8 cellular contexts compared by ENCODE assay signal in the genomic region with DNA sequence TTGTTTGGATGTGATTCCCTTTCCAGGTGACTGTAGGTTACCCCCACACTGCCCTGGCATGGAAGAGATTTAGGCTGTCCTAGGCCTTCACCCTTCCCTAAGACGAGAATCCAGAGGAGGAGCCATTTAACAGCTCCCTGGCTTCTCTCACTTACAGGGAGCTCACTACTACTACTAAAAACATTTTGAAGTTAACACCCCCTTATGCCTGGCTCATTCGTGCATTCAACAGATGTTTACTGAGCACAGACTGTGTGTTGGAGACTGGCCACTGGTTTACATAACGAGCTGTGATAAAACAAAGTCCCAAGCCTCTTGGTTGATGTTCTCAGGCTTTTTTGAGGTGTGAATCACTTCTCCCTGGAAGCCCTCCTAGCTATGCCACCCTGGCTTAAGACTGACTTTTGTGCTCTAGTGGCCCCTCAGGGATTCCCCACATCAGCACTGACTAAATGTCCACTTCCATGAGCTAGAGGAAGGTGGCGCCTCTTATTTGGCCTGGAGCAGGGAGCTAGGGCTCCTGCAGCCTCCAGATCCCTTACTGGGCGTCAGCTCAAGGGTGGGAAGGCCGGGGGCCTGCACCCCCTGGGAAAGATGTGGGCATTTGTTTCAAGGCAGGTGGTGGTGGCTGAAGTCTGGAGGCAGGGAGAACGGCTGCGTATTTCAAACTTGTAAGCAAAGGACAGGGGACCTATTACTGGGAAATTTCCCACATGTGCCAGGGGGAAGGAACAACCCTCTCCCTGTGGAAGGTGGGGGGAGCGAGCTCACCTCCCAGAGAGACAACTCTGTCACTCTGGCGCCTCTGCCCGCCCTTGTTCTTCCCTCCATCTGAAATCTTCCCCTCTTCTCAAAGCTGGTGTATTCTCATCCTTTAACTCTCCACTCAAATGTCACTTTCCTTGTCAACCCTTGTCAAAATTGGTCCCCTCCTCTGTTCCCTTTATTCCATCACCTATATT. TPM values are rescaled to one million over a fixed set of nuclear protein-coding genes. Genes with fewer than 3 reads are reported as not detected.
DNase-seq lines count a peak whose midpoint lies in the region; ATAC-seq and TF ChIP-seq lines count a peak whose summit lies in the region.

No MANE protein-coding gene starts in this region.

- H3K23ac ChIP-seq in IMR-90 (ENCODE audit: low read depth, low read length), result peak overlapping the region; percentile 93

- 62% methylated on average over 4 of the region's 11 CpGs; no CpG with 5 or more reads in 1 of the 2 experiments for WGBS in IMR-90 (ENCODE audit: extremely low coverage in 2 of 2, insufficient read length in 1 of 2), 2 experiments
- 39% methylated on average over 11 of the region's 11 CpGs for whole genome bisulfite sequencing in smooth muscle cell (ENCODE audit: low lambda C conversion rate)

- peaks cover 7 to 58% of the 10 kb centered on the region in 2 experiments; a peak in 3 of 4 replicates for H3K79me1 ChIP-seq in IMR-90 (ENCODE audit: low read depth in 1 of 2, low read length in 2 of 2)

- POLR2A ChIA-PET in CD4-positive, alpha-beta T cell (lab: Charles Lee), result interaction anchor here (1.4 to 18.1 kb wide), 3 partner anchors 8 to 57 kb away, joined by 4 to 968 read pairs (median 110); partner anchors contain the start of genes MALAT1 and NEAT1
- POLR2A ChIA-PET in IMR-90 (lab: Charles Lee; ENCODE audit: unreplicated experiment), result interaction anchor here (0.8 to 7.2 kb wide), 7 partner anchors 8 to 57 kb away, joined by 3 to 494 read pairs (median 13); partner anchors contain the start of genes MALAT1 and NEAT1

- H3K27ac ChIP-seq in CD4-positive, alpha-beta T cell (ENCODE audit: low read depth, low read length), result no peak overlapping the region
- peak overlapping the region; percentile 91 for H3K27ac ChIP-seq in IMR-90 (ENCODE audit: insufficient read depth, low read length)
- peak overlapping the region; percentile 100 for H3K27ac ChIP-seq in smooth muscle cell (ENCODE audit: low read depth)

- peaks cover 63% of the 10 kb centered on the region for H3K79me2 ChIP-seq in smooth muscle cell (ENCODE audit: low read depth)

- intact Hi-C loops in CD4-positive, alpha-beta T cell (cut with DNase I, micrococcal nuclease), result no loop called here
- intact Hi-C loops in IMR-90 (cut with micrococcal nuclease), result no loop called here

- H3K9ac ChIP-seq in IMR-90 (ENCODE audit: low read depth, low read length), result peak overlapping the region; percentile 77
- peak overlapping the region; percentile 55 for H3K9ac ChIP-seq in smooth muscle cell (ENCODE audit: low read depth)

- H3K4me2 ChIP-seq in IMR-90 (ENCODE audit: low read depth, low read length) (peak overlapping the region; percentile 85), smooth muscle cell (peak overlapping the region; percentile 92)

- H3K9me3 Mint-ChIP-seq in CD4-positive, alpha-beta T cell, result no peaks in the 10 kb centered on the region

- DNase-seq in CD4-positive, alpha-beta T cell, result no peak
- DNase-seq in IMR-90, result peak; percentile 95
- peak; percentile 86 for DNase-seq in astrocyte of the hippocampus (ENCODE audit: low read depth, low spot score)
- DNase-seq in iris pigment epithelial cell (ENCODE audit: low read depth), result peak; percentile 89
- no peak for DNase-seq in smooth muscle cell (lab: John Stamatoyannopoulos, UW; ENCODE audit: unreplicated experiment)
- no peak for DNase-seq in T-helper 9 cell

- H3K27me3 ChIP-seq in CD4-positive, alpha-beta T cell (ENCODE audit: control insufficient read depth, insufficient read depth, low read length), result no peaks in the 10 kb centered on the region
- H3K27me3 ChIP-seq in IMR-90 (ENCODE audit: control insufficient read depth, insufficient read depth, low read length) (no peaks in the 10 kb centered on the region), smooth muscle cell (ENCODE audit: low read depth) (no peaks in the 10 kb centered on the region)

- H3K4ac ChIP-seq in IMR-90 (ENCODE audit: low read depth, low read length), result peak overlapping the region; percentile 98

- H2BK120ac ChIP-seq in IMR-90 (ENCODE audit: low read depth, low read length), result peak overlapping the region; percentile 90

- TSS peak; percentile 34 for BruUV-seq in IMR-90 (replicated peaks; lab: Mats Ljungman, UMichigan)

- peak overlapping the region; percentile 74 for H3K56ac ChIP-seq in IMR-90 (ENCODE audit: extremely low read depth, insufficient read depth, low read length)

- H2BK15ac ChIP-seq in IMR-90 (ENCODE audit: low read depth, low read length), result peak overlapping the region; percentile 86

- H4K20me1 ChIP-seq in IMR-90 (ENCODE audit: insufficient read depth, low read length), result no peaks in the 10 kb centered on the region
- H4K20me1 ChIP-seq in smooth muscle cell (ENCODE audit: low read depth), result no peaks in the 10 kb centered on the region

- H2BK5ac ChIP-seq in IMR-90 (ENCODE audit: low read depth, low read length, poor library complexity, severe bottlenecking), result peak overlapping the region; percentile 92

- peak overlapping the region; percentile 65 for H4K5ac ChIP-seq in IMR-90 (ENCODE audit: low read depth, low read length)

- peak overlapping the region; percentile 2 for H3K4me3 ChIP-seq in IMR-90 (ENCODE audit: insufficient read depth, low read depth, low read length)
- no peak overlapping the region for H3K4me3 ChIP-seq in smooth muscle cell

- H2AK9ac ChIP-seq in IMR-90 (replicated peaks; ENCODE audit: low read depth, low read length, poor library complexity), result peak overlapping the region; percentile 96

- H2AK5ac ChIP-seq in IMR-90 (ENCODE audit: low read depth, low read length), result peak overlapping the region; percentile 95

- peak overlapping the region; percentile 37 to 83 for H4K8ac ChIP-seq in IMR-90 (ENCODE audit: low read depth in 2 of 2, low read length in 2 of 2)

- H4K91ac ChIP-seq in IMR-90 (ENCODE audit: insufficient read depth, low read depth, low read length), result peak overlapping the region; percentile 100

- peaks cover 48% of the 10 kb centered on the region for H3F3A ChIP-seq in smooth muscle cell (ENCODE audit: low read depth)

- TF ChIP-seq POLR2A in IMR-90 (IDR thresholded peaks at IDR 0.05; ENCODE audit: low read depth, low read length), result peak; percentile 88

- TF ChIP-seq RAD21 in IMR-90 (IDR thresholded peaks at IDR 0.05; ENCODE audit: low read length), result peak; percentile 67

- H3K4me1 ChIP-seq in IMR-90 (ENCODE audit: control insufficient read depth, insufficient read depth, low read length) (peaks cover 22% of the 10 kb centered on the region), smooth muscle cell (ENCODE audit: low read depth) (peaks cover 37% of the 10 kb centered on the region)

- ATAC-seq in CD4-positive, alpha-beta T cell (ENCODE audit: poor library complexity), result no peak
- peak; percentile 39 for ATAC-seq in IMR-90 (ENCODE audit: low read depth)
- no peak for ATAC-seq in HG03354 (IDR thresholded peaks at IDR 0.05; ENCODE audit: poor library complexity, severe bottlenecking, unreplicated experiment)
- ATAC-seq in HG02870 (IDR thresholded peaks at IDR 0.05; ENCODE audit: unreplicated experiment), result no peak

- in situ Hi-C loops in IMR-90 (cut with MboI; ENCODE audit: low sequenced_read_pairs), result no loop called here

- peak overlapping the region; percentile 53 for H3K27ac Mint-ChIP-seq in CD4-positive, alpha-beta T cell

- H3K4me1 Mint-ChIP-seq in CD4-positive, alpha-beta T cell (ENCODE audit: low read depth), result peaks cover 13% of the 10 kb centered on the region

- H3K14ac ChIP-seq in IMR-90 (replicated peaks; ENCODE audit: low read depth, low read length), result peak overlapping the region; percentile 94

- H3K4me3 Mint-ChIP-seq in CD4-positive, alpha-beta T cell, result peak overlapping the region; percentile 25

- H3K27me3 Mint-ChIP-seq in CD4-positive, alpha-beta T cell, result no peaks in the 10 kb centered on the region

- TF ChIP-seq CTCF in CD4-positive, alpha-beta T cell (IDR thresholded peaks at IDR 0.05), result no peak
- TF ChIP-seq CTCF in IMR-90 (conservative IDR thresholded peaks at IDR 0.05; ENCODE audit: low read depth, low read length) (peak; percentile 61), smooth muscle cell (IDR thresholded peaks at IDR 0.05; ENCODE audit: borderline replicate concordance, insufficient read depth, poor library complexity, severe bottlenecking) (no peak)

- peak overlapping the region; percentile 87 for H2BK20ac ChIP-seq in IMR-90 (ENCODE audit: low read depth, low read length)

- CTCF ChIA-PET in CD4-positive, alpha-beta T cell (lab: Charles Lee), result interaction anchor here (1.4 to 2.4 kb wide), 6 partner anchors 13 to 97 kb away, joined by 3 to 11 read pairs (median 4); no protein-coding TSS in a partner anchor
- CTCF ChIA-PET in IMR-90 (lab: Yijun Ruan, JAX), result interaction anchor here (0.6 to 2.3 kb wide), 9 partner anchors 9 to 809 kb away, joined by 3 to 12 read pairs (median 5); partner anchors contain the start of genes MALAT1 and YIF1A

- no peaks in the 10 kb centered on the region for H3K9me3 ChIP-seq in CD4-positive, alpha-beta T cell (ENCODE audit: control insufficient read depth, low read length)
- H3K9me3 ChIP-seq in IMR-90 (ENCODE audit: control insufficient read depth, insufficient read depth, low read length), result no peaks in the 10 kb centered on the region
- no peaks in the 10 kb centered on the region for H3K9me3 ChIP-seq in smooth muscle cell (replicated peaks; ENCODE audit: low read depth)

- H3K36me3 ChIP-seq in IMR-90 (ENCODE audit: control insufficient read depth, insufficient read depth, low read length) (no peaks in the 10 kb centered on the region), smooth muscle cell (ENCODE audit: low read depth) (no peaks in the 10 kb centered on the region)

- dilution Hi-C loops in IMR-90 (cut with HindIII; ENCODE audit: low sequenced_read_pairs, unreplicated experiment), result no loop called here

- H3K18ac ChIP-seq in IMR-90 (ENCODE audit: low read depth, low read length), result peak overlapping the region; percentile 75

- H2AFZ ChIP-seq in IMR-90 (replicated peaks; ENCODE audit: low read length, poor library complexity), result peak overlapping the region; percentile 85
- H2AFZ ChIP-seq in smooth muscle cell (ENCODE audit: low read depth), result no peak overlapping the region

- peaks cover 3% of the 10 kb centered on the region for H3K9me1 ChIP-seq in IMR-90 (ENCODE audit: insufficient read depth, low read length)

- peaks cover 6% of the 10 kb centered on the region for H3K36me3 Mint-ChIP-seq in CD4-positive, alpha-beta T cell (ENCODE audit: low read depth)

RNA-seq across cellular contexts. Expression of gene MALAT1, which starts 19.4 kb away (rescaled TPM):
- over 10,000 TPM; 31,509 to 32,316 TPM for total RNA-seq in CD4-positive, alpha-beta T cell
- 3,569 and 5,244 TPM in 2 replicates for total RNA-seq in IMR-90 (2012; rRNA removed)
- 430 and 636 TPM in 2 replicates for polyA plus RNA-seq in IMR-90 (2012; rRNA removed)
- 4.7 and 16.7 TPM in 2 replicates for polyA plus RNA-seq in IMR-90 (2012; cell fraction: cytosol; rRNA removed)
- polyA plus RNA-seq in IMR-90 (2012; cell fraction: nucleus; rRNA removed; ENCODE audit: low replicate concordance), result 481 and 5,232 TPM in 2 replicates
- total RNA-seq in smooth muscle cell, result 7,019 and 7,386 TPM in 2 replicates
- polyA plus RNA-seq in smooth muscle cell, result 6,158 and 16,096 TPM in 2 replicates

RNA-seq across cellular contexts. Expression of gene SCYL1, which starts 45.4 kb away (rescaled TPM):
- total RNA-seq in CD4-positive, alpha-beta T cell, result 10 to 100 TPM; 57.4 to 60.7 TPM
- total RNA-seq in IMR-90 (2012; rRNA removed) (95.8 and 96.4 TPM in 2 replicates), smooth muscle cell (66.6 and 90.8 TPM in 2 replicates)
- polyA plus RNA-seq in IMR-90 (2012; rRNA removed) (150 and 172 TPM in 2 replicates), smooth muscle cell (108 and 123 TPM in 2 replicates)
- 166 and 172 TPM in 2 replicates for polyA plus RNA-seq in IMR-90 (2012; cell fraction: cytosol; rRNA removed)
- polyA plus RNA-seq in IMR-90 (2012; cell fraction: nucleus; rRNA removed; ENCODE audit: low replicate concordance), result 173 and 359 TPM in 2 replicates

RNA-seq across cellular contexts. Expression of gene NEAT1, which starts 56.9 kb away (rescaled TPM):
- total RNA-seq in CD4-positive, alpha-beta T cell, result 100 to 1,000 TPM; 221 to 223 TPM
- total RNA-seq in IMR-90 (2012; rRNA removed), result 30.1 and 38.0 TPM in 2 replicates
- polyA plus RNA-seq in IMR-90 (2012; rRNA removed), result 56.3 and 114 TPM in 2 replicates
- polyA plus RNA-seq in IMR-90 (2012; cell fraction: cytosol; rRNA removed), result 12.5 and 21.1 TPM in 2 replicates
- polyA plus RNA-seq in IMR-90 (2012; cell fraction: nucleus; rRNA removed; ENCODE audit: low replicate concordance), result 237 and 1,050 TPM in 2 replicates
- 142 and 155 TPM in 2 replicates for total RNA-seq in smooth muscle cell
- 14.9 and 84.6 TPM in 2 replicates for polyA plus RNA-seq in smooth muscle cell

Comparison
In these comparisons a context has a peak if more than half of its experiments do, and no peak if none do; other contexts are left out.
1. DNase-seq: peak in IMR-90 (single experiment), astrocyte of the hippocampus (single experiment) and iris pigment epithelial cell (single experiment); none in CD4-positive, alpha-beta T cell (0 of 10), smooth muscle cell (single experiment) and T-helper 9 cell (single experiment).